In the genomic region with DNA sequence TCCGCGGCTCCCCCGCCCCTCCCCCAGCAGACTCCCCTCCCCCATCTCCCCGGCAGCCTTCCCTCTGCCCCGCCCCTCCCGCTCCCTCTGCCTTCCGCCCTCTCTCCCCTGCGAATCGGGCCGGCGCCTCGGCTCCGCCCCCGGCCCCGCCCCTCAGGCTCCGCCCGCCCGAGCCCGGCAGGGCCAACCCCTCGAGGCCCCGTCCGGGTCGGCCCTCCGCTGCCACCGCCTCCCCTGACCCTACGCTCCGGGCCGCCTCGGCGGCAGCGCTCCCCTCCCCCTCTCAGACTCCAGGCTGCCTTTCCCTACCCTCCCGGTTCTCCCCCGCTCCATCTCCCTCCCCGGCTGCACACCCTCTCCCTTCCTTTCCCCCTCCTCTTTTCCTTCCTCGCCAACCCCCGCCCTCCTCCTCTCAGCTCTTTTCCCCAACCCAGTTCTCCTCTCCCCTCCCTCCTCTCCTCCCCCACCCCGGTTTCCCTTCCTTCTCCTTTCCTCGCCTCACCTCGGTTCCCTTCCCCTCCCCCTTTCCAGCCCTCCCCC, we compare ENCODE assay signal across 8 cellular contexts. TPM values are rescaled to one million over a fixed set of nuclear protein-coding genes. Genes with fewer than 3 reads are reported as not detected.
DNase-seq lines count a peak whose midpoint lies in the region; ATAC-seq and TF ChIP-seq lines count a peak whose summit lies in the region.

No MANE protein-coding gene starts in this region.

- ATAC-seq in GM18909 (IDR thresholded peaks at IDR 0.05; ENCODE audit: poor library complexity, unreplicated experiment) (peak; percentile 94), HG03139 (IDR thresholded peaks at IDR 0.05; ENCODE audit: unreplicated experiment) (peak; percentile 93), left lobe of liver (peak; percentile 87)

- DNase-seq in AG09309 (ENCODE audit: low read depth) (no peak), NCI-H345 (lab: John Stamatoyannopoulos, UW) (peak; percentile 90), choroid plexus epithelial cell (ENCODE audit: low read depth) (peak; percentile 83), left lobe of liver (ENCODE audit: low spot score) (peak; percentile 98)
- DNase-seq in activated CD4-positive, alpha-beta T cell treated with anti-CD3 and anti-CD28 coated beads for 24 hours (ENCODE audit: low read depth in 2 of 2) = peak; percentile 80 to 84
- peak; percentile 77 to 89 for DNase-seq in stimulated activated CD4-positive, alpha-beta T cell treated with anti-CD3 and anti-CD28 coated beads, Interleukin-1b, Interleukin-23, amount 100 ng/mL, for 4 hours (ENCODE audit: low read depth in 2 of 2)

- no peak for TF ChIP-seq CTCF in AG09309 (IDR thresholded peaks at IDR 0.05; ENCODE audit: control insufficient read depth, insufficient read depth, low read depth, low read length, missing control alignments)
- TF ChIP-seq CTCF in choroid plexus epithelial cell (conservative IDR thresholded peaks at IDR 0.05; ENCODE audit: low read depth, low read length) = no peak

- peak overlapping the region; percentile 58 for H3K4me3 ChIP-seq in AG09309 (ENCODE audit: control insufficient read depth, low read depth, low read length)
- peak overlapping the region; percentile 71 for H3K4me3 ChIP-seq in choroid plexus epithelial cell (ENCODE audit: low read depth, low read length)

RNA-seq across cellular contexts. Expression of gene ZNF467, which starts 1.6 kb away (rescaled TPM):
- total RNA-seq in left lobe of liver = 18.9 TPM
